ENCODE assay signal across 10 cellular contexts in genomic region chr13:42355118-42355840, GRCh38.
DNase-seq lines count a peak whose midpoint lies in the region; ATAC-seq, FAIRE-seq and TF ChIP-seq lines count a peak whose summit lies in the region.
"Had no signal": no experiment of that assay in that cellular context is flagged by ENCODE, and none has a peak within 500 bp of the region (broad histone marks: within the 10 kb centered on the region; RNA-seq: fewer than 3 reads in every experiment).

No MANE protein-coding gene starts in this region.

- H3K14ac ChIP-seq in H9 (ENCODE audit: insufficient read depth, low read length), result no peak overlapping the region

- peak; percentile 71 for DNase-seq in activated CD4-positive, alpha-beta T cell treated with anti-CD3 and anti-CD28 coated beads, Interleukin-2, amount 10 ng/mL, durations not matched to agents 7 days and 5 days
- peak; percentile 56 for DNase-seq in stimulated activated CD4-positive, alpha-beta T cell treated with anti-CD3 and anti-CD28 coated beads, Interleukin-4, amount 100 ng/mL, for 1 hour
- DNase-seq in ACHN (no peak), H9 (no peak), kidney (no peak)
- DNase-seq: NCI-H446 treated with DMSO at 0.1 percent for 48 hours, right lobe of liver had no signal

- H2BK20ac ChIP-seq in H9 (ENCODE audit: low read depth, low read length, poor library complexity, severe bottlenecking), result no peak overlapping the region

- CTCF ChIA-PET in activated CD4-positive, alpha-beta T cell treated with anti-CD3 and anti-CD28 coated beads, Interleukin-2, amount 10 ng/mL, durations not matched to agents 7 days and 5 days (lab: Charles Lee), result interaction anchor here (1.3 to 2.0 kb wide), 2 partner anchors 9 to 138 kb away, joined by 3 to 6 read pairs; no protein-coding TSS in a partner anchor

- no peak overlapping the region for H3K9ac ChIP-seq in H9 (ENCODE audit: extremely low read depth, insufficient read length, low read length)
- H3K9ac ChIP-seq in kidney (ENCODE audit: low read length in 2 of 2), result no peak overlapping the region

- H4K8ac ChIP-seq in H9 (replicated peaks; ENCODE audit: insufficient read length, low read depth, low read length), result no peak overlapping the region

- H2BK12ac ChIP-seq in H9 (ENCODE audit: insufficient read length, low read depth, low read length), result no peak overlapping the region

- no peak overlapping the region for H2BK120ac ChIP-seq in H9 (ENCODE audit: low read depth, low read length, poor library complexity, severe bottlenecking)

- ATAC-seq in GM18870 (IDR thresholded peaks at IDR 0.05; ENCODE audit: unreplicated experiment) (peak; percentile 18), HG03432 (IDR thresholded peaks at IDR 0.05; ENCODE audit: unreplicated experiment) (no peak)
- ATAC-seq: right lobe of liver had no signal

- H3K36me3 ChIP-seq in kidney (ENCODE audit: control insufficient read depth in 1 of 2, insufficient read depth in 2 of 2, low read length in 2 of 2), result no peaks in the 10 kb centered on the region
- H3K36me3 ChIP-seq: right lobe of liver had no signal

- no peak overlapping the region for H3K4me3 ChIP-seq in kidney (ENCODE audit: low read length in 2 of 2)
- H3K4me3 ChIP-seq: right lobe of liver had no signal

- FAIRE-seq in kidney (lab: Jason Lieb, UNC), result no peak

- H2BK15ac ChIP-seq in H9 (ENCODE audit: low read depth, low read length), result no peak overlapping the region

- peak overlapping the region; percentile 15 for H3K4me3 Mint-ChIP-seq in activated CD4-positive, alpha-beta T cell treated with anti-CD3 and anti-CD28 coated beads, Interleukin-2, amount 10 ng/mL, durations not matched to agents 7 days and 5 days
- H3K4me3 Mint-ChIP-seq in activated naive CD8-positive, alpha-beta T cell, result peak overlapping the region; percentile 83
- H3K4me3 Mint-ChIP-seq in H9, result no peak overlapping the region

- H2BK5ac ChIP-seq in H9 (ENCODE audit: insufficient read length, low read length), result no peak overlapping the region

- H2AFZ ChIP-seq in H9 (ENCODE audit: low read length), result no peak overlapping the region

- intact Hi-C loops in kidney (cut with DNase I), result no loop called here

- H3K27ac Mint-ChIP-seq in activated CD4-positive, alpha-beta T cell treated with anti-CD3 and anti-CD28 coated beads, Interleukin-2, amount 10 ng/mL, durations not matched to agents 7 days and 5 days, result peak overlapping the region; percentile 94
- H3K27ac Mint-ChIP-seq in activated naive CD8-positive, alpha-beta T cell, result peak overlapping the region; percentile 99
- no peak overlapping the region; a peak in 1 of 7 replicates for H3K27ac Mint-ChIP-seq in H9

- no peaks in the 10 kb centered on the region for H3K23me2 ChIP-seq in H9 (ENCODE audit: insufficient read length, low read depth, low read length, poor library complexity, severe bottlenecking)

- H4K20me1 ChIP-seq in H9 (ENCODE audit: control insufficient read depth, insufficient read depth, insufficient read length), result no peaks in the 10 kb centered on the region

- H3K4me2 ChIP-seq in H9 (ENCODE audit: insufficient read depth, insufficient read length, low read length), result no peak overlapping the region

- no peaks in the 10 kb centered on the region for H3K79me1 ChIP-seq in H9 (ENCODE audit: insufficient read depth, low read depth, low read length, poor library complexity, severe bottlenecking)

- H3K4me1 ChIP-seq in H9 (ENCODE audit: insufficient read depth, low read length) (no peaks in the 10 kb centered on the region; the same call in 1 of the 2 replicates), kidney (ENCODE audit: control insufficient read depth in 1 of 2, insufficient read depth in 1 of 2, low read depth in 1 of 2, low read length in 2 of 2) (peaks cover 0 to 2% of the 10 kb centered on the region in 2 donors)
- H3K4me1 ChIP-seq: right lobe of liver had no signal

- H3T11ph ChIP-seq in H9 (ENCODE audit: low read length), result no peak overlapping the region

- no peaks in the 10 kb centered on the region for H3K79me2 ChIP-seq in H9 (ENCODE audit: insufficient read depth, low read length)

- no peak overlapping the region for H3K23ac ChIP-seq in H9 (ENCODE audit: insufficient read length, low read depth, low read length)

- H3K4ac ChIP-seq in H9 (ENCODE audit: low read depth, low read length), result no peak overlapping the region

- WGBS in H9 (ENCODE audit: extremely low coverage, insufficient read length, low lambda C conversion rate), result no CpG with 5 or more reads among the region's 7 CpGs

- no peak overlapping the region for H2AK5ac ChIP-seq in H9 (ENCODE audit: insufficient read length, low read length)

- H3K56ac ChIP-seq in H9 (ENCODE audit: insufficient read length, low read depth, low read length), result no peak overlapping the region

- POLR2A ChIA-PET in activated CD4-positive, alpha-beta T cell treated with anti-CD3 and anti-CD28 coated beads, Interleukin-2, amount 10 ng/mL, durations not matched to agents 7 days and 5 days (lab: Charles Lee), result interaction anchor here (0.6 kb wide), 1 partner anchor 149 kb away, joined by 3 read pairs; no protein-coding TSS in a partner anchor

- H3K27ac ChIP-seq in H9 (ENCODE audit: insufficient read length, low read depth, low read length) (no peak overlapping the region), kidney (ENCODE audit: low read depth in 2 of 2, low read length in 2 of 2) (no peak overlapping the region)
- H3K27ac ChIP-seq: right lobe of liver had no signal

- no peaks in the 10 kb centered on the region for H3K27me3 Mint-ChIP-seq in activated CD4-positive, alpha-beta T cell treated with anti-CD3 and anti-CD28 coated beads, Interleukin-2, amount 10 ng/mL, durations not matched to agents 7 days and 5 days
- no peaks in the 10 kb centered on the region for H3K27me3 Mint-ChIP-seq in activated naive CD8-positive, alpha-beta T cell
- no peaks in the 10 kb centered on the region; the same call in 1 of the 2 replicates for H3K27me3 Mint-ChIP-seq in H9 (ENCODE audit: low read depth)

- H3K36me3 Mint-ChIP-seq in activated CD4-positive, alpha-beta T cell treated with anti-CD3 and anti-CD28 coated beads, Interleukin-2, amount 10 ng/mL, durations not matched to agents 7 days and 5 days (ENCODE audit: low read depth), result peaks cover 2% of the 10 kb centered on the region
- H3K36me3 Mint-ChIP-seq in activated naive CD8-positive, alpha-beta T cell, result peaks cover 2% of the 10 kb centered on the region
- H3K36me3 Mint-ChIP-seq in H9 (ENCODE audit: insufficient read depth in 1 of 3, low read depth in 3 of 3), result no peaks in the 10 kb centered on the region; a peak in 1 of 7 replicates

- H3K9me3 ChIP-seq in H9 (ENCODE audit: control insufficient read depth, low read depth, low read length) (no peaks in the 10 kb centered on the region), kidney (ENCODE audit: control insufficient read depth in 1 of 2, low read length in 2 of 2) (no peaks in the 10 kb centered on the region)
- H3K9me3 ChIP-seq: right lobe of liver had no signal

- no peak overlapping the region for H4K5ac ChIP-seq in H9 (ENCODE audit: insufficient read length, low read depth, low read length)

- no peaks in the 10 kb centered on the region for H3K9me3 Mint-ChIP-seq in activated CD4-positive, alpha-beta T cell treated with anti-CD3 and anti-CD28 coated beads, Interleukin-2, amount 10 ng/mL, durations not matched to agents 7 days and 5 days
- H3K9me3 Mint-ChIP-seq in activated naive CD8-positive, alpha-beta T cell (ENCODE audit: low read depth), result peaks cover 4% of the 10 kb centered on the region
- no peaks in the 10 kb centered on the region; a peak in 2 of 5 replicates for H3K9me3 Mint-ChIP-seq in H9

- H3K18ac ChIP-seq in H9 (ENCODE audit: insufficient read length, low read depth, low read length), result no peak overlapping the region

- no peak for TF ChIP-seq CTCF in H9 (conservative IDR thresholded peaks at IDR 0.05)
- TF ChIP-seq CTCF in kidney (IDR thresholded peaks at IDR 0.05; ENCODE audit: borderline replicate concordance, extremely low read depth, insufficient read depth), result no peak

- no peaks in the 10 kb centered on the region for H3K27me3 ChIP-seq in H9 (ENCODE audit: insufficient read depth, low read length)
- H3K27me3 ChIP-seq: right lobe of liver had no signal

- in situ Hi-C loops in ACHN (cut with HindIII; ENCODE audit: low pct_ligation_motif_present, low pct_unique_long_range_greater_than_20kb, low sequenced_read_pairs), result no loop called here

- no peak overlapping the region for H4K91ac ChIP-seq in H9 (ENCODE audit: insufficient read length, low read depth, low read length)

- peaks cover 35% of the 10 kb centered on the region for H3K4me1 Mint-ChIP-seq in activated CD4-positive, alpha-beta T cell treated with anti-CD3 and anti-CD28 coated beads, Interleukin-2, amount 10 ng/mL, durations not matched to agents 7 days and 5 days
- peaks cover 67% of the 10 kb centered on the region for H3K4me1 Mint-ChIP-seq in activated naive CD8-positive, alpha-beta T cell (ENCODE audit: low read depth)
- H3K4me1 Mint-ChIP-seq in H9, result peaks cover 6 to 7% of the 10 kb centered on the region in 2 experiments; a peak in 3 of 4 replicates

Comparison
In these comparisons a context has a peak if more than half of its experiments do, and no peak if none do; other contexts are left out.
1. DNase-seq: peak in activated CD4-positive, alpha-beta T cell treated with anti-CD3 and anti-CD28 coated beads, Interleukin-2, amount 10 ng/mL, durations not matched to agents 7 days and 5 days (single experiment) and stimulated activated CD4-positive, alpha-beta T cell treated with anti-CD3 and anti-CD28 coated beads, Interleukin-4, amount 100 ng/mL, for 1 hour (single experiment); none in ACHN (single experiment), H9 (single experiment) and kidney (single experiment).
2. H3K27ac Mint-ChIP-seq: peak in activated CD4-positive, alpha-beta T cell treated with anti-CD3 and anti-CD28 coated beads, Interleukin-2, amount 10 ng/mL, durations not matched to agents 7 days and 5 days (single experiment) and activated naive CD8-positive, alpha-beta T cell (single experiment); none in H9 (0 of 3).
3. H3K4me3 Mint-ChIP-seq: peak in activated CD4-positive, alpha-beta T cell treated with anti-CD3 and anti-CD28 coated beads, Interleukin-2, amount 10 ng/mL, durations not matched to agents 7 days and 5 days (single experiment) and activated naive CD8-positive, alpha-beta T cell (single experiment); none in H9 (0 of 2).